In genomic region chr10:102423372-102423968, GRCh38 we compare ENCODE assay signal across 13 cellular contexts. TPM values are rescaled to one million over a fixed set of nuclear protein-coding genes. Genes with fewer than 3 reads are reported as not detected.
DNase-seq lines count a peak whose midpoint lies in the region; ATAC-seq and TF ChIP-seq lines count a peak whose summit lies in the region.
"Had no signal": no experiment of that assay in that cellular context is flagged by ENCODE, and none has a peak within 500 bp of the region (broad histone marks: within the 10 kb centered on the region; RNA-seq: fewer than 3 reads in every experiment).

No MANE protein-coding gene starts in this region.

- no peaks in the 10 kb centered on the region for H3K9me3 Mint-ChIP-seq in stimulated activated naive CD8-positive, alpha-beta T cell treated with anti-CD3 and anti-CD28 coated beads, Interleukin-15, Interleukin-2, amounts not matched to agents 100 ng/mL and 50 ng/mL, for 24 hours
- H3K9me3 Mint-ChIP-seq in stimulated activated naive CD8-positive, alpha-beta T cell treated with anti-CD3 and anti-CD28 coated beads, Interleukin-15, amount 100 ng/mL, for 72 hours, result no peaks in the 10 kb centered on the region
- H3K9me3 Mint-ChIP-seq in activated naive CD8-positive, alpha-beta T cell treated with anti-CD3 and anti-CD28 coated beads for 36 hours, result no peaks in the 10 kb centered on the region
- no peaks in the 10 kb centered on the region for H3K9me3 Mint-ChIP-seq in mesothelial cell of epicardium

- intact Hi-C loops in upper lobe of right lung (cut with DNase I) (no loop called here), cardiac septum (cut with DNase I) (loop anchor here (5.0 kb wide), 2 partner anchors 79 to 271 kb away; partner anchors contain the start of genes ACTR1A, NOLC1 and SUFU)

- no peak for ATAC-seq in stimulated activated naive CD8-positive, alpha-beta T cell treated with anti-CD3 and anti-CD28 coated beads, Interleukin-15, amount 100 ng/mL, for 72 hours
- ATAC-seq in upper lobe of right lung (no peak), GM21390 (IDR thresholded peaks at IDR 0.05; ENCODE audit: unreplicated experiment) (no peak)

- peak overlapping the region; percentile 97 for H3K4me3 Mint-ChIP-seq in stimulated activated naive CD8-positive, alpha-beta T cell treated with anti-CD3 and anti-CD28 coated beads, Interleukin-15, Interleukin-2, amounts not matched to agents 100 ng/mL and 50 ng/mL, for 24 hours
- no peak overlapping the region for H3K4me3 Mint-ChIP-seq in stimulated activated naive CD8-positive, alpha-beta T cell treated with anti-CD3 and anti-CD28 coated beads, Interleukin-15, amount 100 ng/mL, for 72 hours
- H3K4me3 Mint-ChIP-seq in activated naive CD8-positive, alpha-beta T cell treated with anti-CD3 and anti-CD28 coated beads for 36 hours, result no peak overlapping the region
- peak overlapping the region; percentile 30 for H3K4me3 Mint-ChIP-seq in mesothelial cell of epicardium

- H3K27me3 ChIP-seq in upper lobe of right lung, result peaks cover 4% of the 10 kb centered on the region

- H3K36me3 ChIP-seq in upper lobe of right lung, result peaks cover 21% of the 10 kb centered on the region

- H3K36me3 Mint-ChIP-seq in stimulated activated naive CD8-positive, alpha-beta T cell treated with anti-CD3 and anti-CD28 coated beads, Interleukin-15, Interleukin-2, amounts not matched to agents 100 ng/mL and 50 ng/mL, for 24 hours (ENCODE audit: low read depth), result peaks cover 5% of the 10 kb centered on the region
- H3K36me3 Mint-ChIP-seq in activated naive CD8-positive, alpha-beta T cell treated with anti-CD3 and anti-CD28 coated beads for 36 hours, result peaks cover 11% of the 10 kb centered on the region
- no peaks in the 10 kb centered on the region for H3K36me3 Mint-ChIP-seq in mesothelial cell of epicardium

- peak overlapping the region; percentile 88 for H3K27ac ChIP-seq in upper lobe of right lung
- H3K27ac ChIP-seq: brain microvascular endothelial cell, SJSA1 had no signal

- H3K4me1 Mint-ChIP-seq in stimulated activated naive CD8-positive, alpha-beta T cell treated with anti-CD3 and anti-CD28 coated beads, Interleukin-15, Interleukin-2, amounts not matched to agents 100 ng/mL and 50 ng/mL, for 24 hours (ENCODE audit: low read depth), result peaks cover 55% of the 10 kb centered on the region
- H3K4me1 Mint-ChIP-seq in stimulated activated naive CD8-positive, alpha-beta T cell treated with anti-CD3 and anti-CD28 coated beads, Interleukin-15, amount 100 ng/mL, for 72 hours, result peaks cover 58% of the 10 kb centered on the region
- H3K4me1 Mint-ChIP-seq in activated naive CD8-positive, alpha-beta T cell treated with anti-CD3 and anti-CD28 coated beads for 36 hours, result peaks cover 47% of the 10 kb centered on the region
- peaks cover 31% of the 10 kb centered on the region for H3K4me1 Mint-ChIP-seq in mesothelial cell of epicardium

- no peaks in the 10 kb centered on the region for H3K9me3 ChIP-seq in upper lobe of right lung
- H3K9me3 ChIP-seq: heart right ventricle, SJSA1 had no signal

- peaks cover 32% of the 10 kb centered on the region for H3K4me1 ChIP-seq in upper lobe of right lung

- no peak overlapping the region for H3K27ac Mint-ChIP-seq in stimulated activated naive CD8-positive, alpha-beta T cell treated with anti-CD3 and anti-CD28 coated beads, Interleukin-15, Interleukin-2, amounts not matched to agents 100 ng/mL and 50 ng/mL, for 24 hours
- no peak overlapping the region for H3K27ac Mint-ChIP-seq in stimulated activated naive CD8-positive, alpha-beta T cell treated with anti-CD3 and anti-CD28 coated beads, Interleukin-15, amount 100 ng/mL, for 72 hours
- H3K27ac Mint-ChIP-seq in activated naive CD8-positive, alpha-beta T cell treated with anti-CD3 and anti-CD28 coated beads for 36 hours, result peak overlapping the region; percentile 12
- H3K27ac Mint-ChIP-seq in mesothelial cell of epicardium, result no peak overlapping the region

- no peak overlapping the region for H3K4me3 ChIP-seq in upper lobe of right lung
- H3K4me3 ChIP-seq: SJSA1 had no signal

- peaks cover under 1% of the 10 kb centered on the region for H3K27me3 Mint-ChIP-seq in stimulated activated naive CD8-positive, alpha-beta T cell treated with anti-CD3 and anti-CD28 coated beads, Interleukin-15, Interleukin-2, amounts not matched to agents 100 ng/mL and 50 ng/mL, for 24 hours
- H3K27me3 Mint-ChIP-seq in stimulated activated naive CD8-positive, alpha-beta T cell treated with anti-CD3 and anti-CD28 coated beads, Interleukin-15, amount 100 ng/mL, for 72 hours, result peaks cover 9% of the 10 kb centered on the region
- H3K27me3 Mint-ChIP-seq in activated naive CD8-positive, alpha-beta T cell treated with anti-CD3 and anti-CD28 coated beads for 36 hours, result peaks cover 9% of the 10 kb centered on the region
- H3K27me3 Mint-ChIP-seq in mesothelial cell of epicardium (ENCODE audit: low read depth), result peaks cover 10% of the 10 kb centered on the region

- no peak for TF ChIP-seq CTCF in mesothelial cell of epicardium (IDR thresholded peaks at IDR 0.05; ENCODE audit: unreplicated experiment)
- TF ChIP-seq CTCF in upper lobe of right lung (IDR thresholded peaks at IDR 0.05), result no peak

- no peak for DNase-seq in stimulated activated naive CD8-positive, alpha-beta T cell treated with anti-CD3 and anti-CD28 coated beads, Interleukin-15, amount 100 ng/mL, for 72 hours
- no peak for DNase-seq in activated naive CD8-positive, alpha-beta T cell treated with anti-CD3 and anti-CD28 coated beads for 36 hours
- no peak for DNase-seq in mesothelial cell of epicardium (ENCODE audit: low spot score in 2 of 2, unreplicated experiment in 2 of 2)
- no peak for DNase-seq in upper lobe of right lung
- no peak for DNase-seq in cardiac septum (ENCODE audit: low spot score)
- no peak for DNase-seq in NCI-H510A (lab: John Stamatoyannopoulos, UW)
- DNase-seq: NCI-H1417 treated with DMSO at 0.1 percent for 48 hours had no signal

RNA-seq across cellular contexts. Expression of gene FBXL15, which starts 2.8 kb away (rescaled TPM):
- total RNA-seq in activated naive CD8-positive, alpha-beta T cell treated with anti-CD3 and anti-CD28 coated beads for 36 hours, result 10 to 100 TPM; 11.7 to 13.0 TPM
- total RNA-seq in mesothelial cell of epicardium (9.4 to 11.7 TPM (median 10.1 TPM) in 3 replicates), upper lobe of right lung (16.0 TPM), cardiac septum (12.1 TPM)

RNA-seq across cellular contexts. Expression of gene PSD, which starts 4.9 kb away (rescaled TPM):
- 1 to 10 TPM; 5.2 to 7.6 TPM for total RNA-seq in activated naive CD8-positive, alpha-beta T cell treated with anti-CD3 and anti-CD28 coated beads for 36 hours
- 12.4 to 14.3 TPM (median 13.4 TPM) in 3 replicates for total RNA-seq in mesothelial cell of epicardium
- total RNA-seq in upper lobe of right lung, result 3.5 TPM
- total RNA-seq in cardiac septum, result 1.7 TPM

RNA-seq across cellular contexts. Expression of gene CUEDC2, which starts 8.9 kb away (rescaled TPM):
- 10 to 100 TPM; 66.3 to 73.8 TPM for total RNA-seq in activated naive CD8-positive, alpha-beta T cell treated with anti-CD3 and anti-CD28 coated beads for 36 hours
- total RNA-seq in mesothelial cell of epicardium, result 75.0 to 80.5 TPM (median 75.6 TPM) in 3 replicates
- 44.8 TPM for total RNA-seq in upper lobe of right lung
- total RNA-seq in cardiac septum, result 62.4 TPM

RNA-seq across cellular contexts. Expression of gene C10orf95, which starts 27.9 kb away (rescaled TPM):
- under 1 TPM; 0.49 to 0.62 TPM for total RNA-seq in activated naive CD8-positive, alpha-beta T cell treated with anti-CD3 and anti-CD28 coated beads for 36 hours
- not detected in 3 replicates for total RNA-seq in mesothelial cell of epicardium
- 3.1 TPM for total RNA-seq in upper lobe of right lung
- not detected for total RNA-seq in cardiac septum
- total RNA-seq: heart right ventricle, left ventricle myocardium superior, SJSA1 had no signal

RNA-seq across cellular contexts. Expression of gene NFKB2, which starts 28.0 kb away (rescaled TPM):
- total RNA-seq in activated naive CD8-positive, alpha-beta T cell treated with anti-CD3 and anti-CD28 coated beads for 36 hours, result 100 to 1,000 TPM; 247 to 263 TPM
- total RNA-seq in mesothelial cell of epicardium, result 51.7 to 56.6 TPM (median 55.8 TPM) in 3 replicates
- total RNA-seq in upper lobe of right lung, result 36.8 TPM
- 20.5 TPM for total RNA-seq in cardiac septum

Comparison
In these comparisons a context has a peak if more than half of its experiments do, and no peak if none do; other contexts are left out.
1. H3K4me3 Mint-ChIP-seq: peak in stimulated activated naive CD8-positive, alpha-beta T cell treated with anti-CD3 and anti-CD28 coated beads, Interleukin-15, Interleukin-2, amounts not matched to agents 100 ng/mL and 50 ng/mL, for 24 hours (single experiment) and mesothelial cell of epicardium (single experiment); none in stimulated activated naive CD8-positive, alpha-beta T cell treated with anti-CD3 and anti-CD28 coated beads, Interleukin-15, amount 100 ng/mL, for 72 hours (0 of 2) and activated naive CD8-positive, alpha-beta T cell treated with anti-CD3 and anti-CD28 coated beads for 36 hours (single experiment).